18 cellular contexts compared by ENCODE assay signal in the genomic region with DNA sequence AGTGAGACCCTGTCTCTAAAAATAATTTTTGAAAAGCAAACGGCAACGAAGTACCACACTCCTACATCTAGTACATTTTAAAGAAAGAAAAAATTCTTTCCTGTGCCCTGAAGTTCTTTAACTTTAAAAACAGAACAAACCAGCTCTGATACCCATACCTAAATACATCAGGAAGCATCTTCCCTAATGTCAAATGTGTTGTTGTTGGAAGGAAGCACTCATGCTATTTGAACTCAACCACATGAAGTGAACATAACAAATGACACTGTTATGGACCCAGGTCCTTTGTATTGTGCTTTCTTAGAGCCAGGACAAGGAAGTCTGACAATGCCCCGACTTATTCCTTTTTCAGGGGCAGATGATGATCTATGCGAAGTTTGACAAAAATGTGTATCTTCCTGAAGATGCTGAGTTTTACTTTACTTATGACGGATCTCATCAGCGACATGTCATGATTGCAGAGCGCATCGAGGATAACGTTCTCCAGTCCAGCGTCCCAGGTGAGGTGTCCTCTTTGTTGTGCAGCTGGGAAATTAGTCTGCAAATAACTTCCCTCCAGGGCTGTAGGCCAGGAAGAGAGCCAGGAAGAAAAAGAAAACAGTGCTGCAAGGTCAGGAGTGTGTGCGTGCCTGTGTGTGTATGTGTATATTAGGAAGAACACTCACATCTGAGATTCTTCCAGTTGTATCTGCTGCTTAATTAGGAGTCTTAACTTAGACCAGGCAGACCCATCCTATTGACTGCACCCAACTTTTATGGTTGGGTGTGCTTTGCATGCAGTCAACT.
DNase-seq lines count a peak whose midpoint lies in the region; ATAC-seq and TF ChIP-seq lines count a peak whose summit lies in the region.
"Had no signal": no experiment of that assay in that cellular context is flagged by ENCODE, and none has a peak within 500 bp of the region (broad histone marks: within the 10 kb centered on the region; RNA-seq: fewer than 3 reads in every experiment).

No MANE protein-coding gene starts in this region.

- H3K4me1 ChIP-seq in ascending aorta (peaks cover 9 to 33% of the 10 kb centered on the region in 2 donors), esophagus squamous epithelium (peaks cover 4 to 22% (median 9%) of the 10 kb centered on the region in 3 donors), ovary (ENCODE audit: insufficient read depth) (peaks cover 17% of the 10 kb centered on the region), upper lobe of right lung (peaks cover 21% of the 10 kb centered on the region)

- H3K4me3 ChIP-seq in ascending aorta (peak overlapping the region in 1 of 2 donors; percentile 16), esophagus squamous epithelium (no peak overlapping the region), ovary (no peak overlapping the region), upper lobe of right lung (no peak overlapping the region)
- H3K4me3 ChIP-seq: cardiac muscle cell, SK-N-MC had no signal

- TF ChIP-seq CTCF in ascending aorta (IDR thresholded peaks at IDR 0.05) (no peak), esophagus squamous epithelium (IDR thresholded peaks at IDR 0.05) (no peak), ovary (IDR thresholded peaks at IDR 0.05) (no peak), upper lobe of right lung (IDR thresholded peaks at IDR 0.05) (no peak)

- TF ChIP-seq POLR2A in esophagus squamous epithelium (IDR thresholded peaks at IDR 0.05) (no peak), ovary (IDR thresholded peaks at IDR 0.05) (no peak)

- H3K36me3 ChIP-seq in ascending aorta (peaks cover 0 to 8% of the 10 kb centered on the region in 2 donors), esophagus squamous epithelium (peaks cover 0 to 10% (median 0%) of the 10 kb centered on the region in 3 donors), ovary (no peaks in the 10 kb centered on the region), upper lobe of right lung (no peaks in the 10 kb centered on the region)
- H3K36me3 ChIP-seq: cardiac muscle cell had no signal

- WGBS in esophagus squamous epithelium, 2 donors: 67 to 81% methylated on average over 11 of the region's 11 CpGs
- WGBS in ovary, 3 donors: 8 to 28% (median 14%) methylated on average over 11 of the region's 11 CpGs

- TF ChIP-seq EP300 in ovary (IDR thresholded peaks at IDR 0.05): no peak

- H3K27ac ChIP-seq in ascending aorta (peak overlapping the region; percentile 72 to 77), esophagus squamous epithelium (peak overlapping the region; percentile 16 to 83 (median 51)), ovary (peak overlapping the region in 1 of 2 donors; percentile 76), upper lobe of right lung (peak overlapping the region; percentile 1)
- H3K27ac ChIP-seq: C4-2B, cardiac muscle cell, RWPE1, SK-N-MC had no signal

- intact Hi-C loops in ascending aorta (cut with DNase I): loop anchor here (5.0 kb wide), 1 partner anchor 122 kb away; a partner anchor contains a TSS
- intact Hi-C loops in esophagus squamous epithelium (cut with DNase I): no loop called here
- intact Hi-C loops in ovary (cut with DNase I): loop anchor here in 1 of 4 donors (10.0 kb wide), 1 partner anchor 55 kb away; no protein-coding TSS in a partner anchor
- intact Hi-C loops in upper lobe of right lung (cut with DNase I): no loop called here
- intact Hi-C loops in posterior vena cava (cut with DNase I): no loop called here

- no peaks in the 10 kb centered on the region for H3K27me3 ChIP-seq in ascending aorta
- no peaks in the 10 kb centered on the region for H3K27me3 ChIP-seq in esophagus squamous epithelium
- H3K27me3 ChIP-seq in ovary: no peaks in the 10 kb centered on the region
- H3K27me3 ChIP-seq in upper lobe of right lung: no peaks in the 10 kb centered on the region

- H3K9me3 ChIP-seq in ascending aorta: no peaks in the 10 kb centered on the region
- no peaks in the 10 kb centered on the region for H3K9me3 ChIP-seq in esophagus squamous epithelium
- no peaks in the 10 kb centered on the region for H3K9me3 ChIP-seq in ovary
- no peaks in the 10 kb centered on the region for H3K9me3 ChIP-seq in upper lobe of right lung

- ATAC-seq in upper lobe of right lung (no peak), GM21526 (IDR thresholded peaks at IDR 0.05; ENCODE audit: low FRiP score, unreplicated experiment) (no peak)
- ATAC-seq: activated CD4-positive, CD25-positive, alpha-beta regulatory T cell treated with anti-CD3 and anti-CD28 coated beads, Interleukin-2, amount 50 U/mL, for 24 hours; HCT116 had no signal

- DNase-seq in ascending aorta (ENCODE audit: low spot score in 2 of 2) (no peak), esophagus squamous epithelium (lab: John Stamatoyannopoulos, UW) (no peak), ovary (peak in 3 of 5 donors; percentile 44 to 57 (median 50)), upper lobe of right lung (no peak), DMS 273 treated with DMSO at 0.1 percent for 48 hours (lab: John Stamatoyannopoulos, UW) (no peak), posterior vena cava (ENCODE audit: low spot score) (no peak)
- DNase-seq: activated CD4-positive, alpha-beta memory T cell treated with anti-CD3 and anti-CD28 coated beads for 36 hours; activated CD8-positive, alpha-beta memory T cell treated with anti-CD3 and anti-CD28 coated beads, Interleukin-2, amount 50 U/mL, for 4 hours; activated naive CD4-positive, alpha-beta T cell treated with anti-CD3 and anti-CD28 coated beads, Interleukin-2, amount 50 U/mL, for 16 hours; NCI-H146; NCI-H446 treated with DMSO at 0.1 percent for 48 hours had no signal

Comparison
In these comparisons a context has a peak if more than half of its experiments do, and no peak if none do; other contexts are left out.
1. DNase-seq: peak in ovary (3 of 5); none in ascending aorta (0 of 2), esophagus squamous epithelium (single experiment), upper lobe of right lung (single experiment), DMS 273 treated with DMSO at 0.1 percent for 48 hours (single experiment) and posterior vena cava (single experiment).